Comparison of ENCODE assay signal across 23 cellular contexts in the genomic region with DNA sequence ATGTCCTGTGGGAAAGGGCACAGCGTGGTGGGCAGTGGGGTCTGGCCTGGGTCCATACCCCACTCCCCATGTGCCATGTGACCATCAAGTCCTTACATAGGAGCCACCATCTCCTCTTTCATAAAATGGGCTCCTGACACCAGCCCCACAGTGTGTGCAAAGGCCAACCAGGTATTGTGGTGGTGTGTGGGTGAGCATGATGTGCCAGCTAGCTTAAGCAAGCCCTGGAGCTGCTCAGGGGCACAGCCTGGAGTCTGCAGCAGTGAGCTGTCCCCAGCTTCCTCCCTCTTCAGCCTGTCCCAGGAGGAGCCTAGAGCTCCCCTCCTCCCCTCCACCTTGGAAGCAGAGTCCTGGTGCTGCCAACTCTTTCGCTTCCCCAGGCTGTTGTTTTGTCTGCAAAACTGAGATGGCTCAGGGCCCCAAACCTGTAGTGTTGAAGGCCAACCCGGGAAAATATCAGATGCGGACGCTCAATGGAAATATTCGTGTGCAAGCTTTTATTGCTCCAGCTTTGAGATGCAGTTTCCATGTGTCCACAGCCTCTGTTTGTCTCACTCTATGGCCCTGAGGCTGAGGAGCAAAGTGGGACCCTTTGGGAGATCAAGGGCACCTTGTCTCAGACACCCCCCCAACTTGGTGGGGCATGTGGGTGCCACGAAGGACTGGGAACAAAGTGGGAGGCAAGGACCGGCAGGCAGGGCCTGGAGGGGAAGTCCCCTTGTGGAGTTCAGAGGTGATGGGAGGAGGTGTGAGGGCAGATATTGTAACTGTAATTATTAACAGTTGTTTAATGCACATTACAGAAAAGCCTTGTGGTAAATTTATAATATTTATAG.
"Had no signal": no experiment of that assay in that cellular context is flagged by ENCODE, and none has a peak within 500 bp of the region (broad histone marks: within the 10 kb centered on the region; RNA-seq: fewer than 3 reads in every experiment).

No MANE protein-coding gene starts in this region.

- H3K4me3 ChIP-seq: adrenal gland, gastroesophageal sphincter, lung, psoas muscle, right atrium auricular region, skin epidermis, testis, vagina had no signal

- H3K27ac ChIP-seq: adrenal gland, epithelial cell of prostate, gastroesophageal sphincter, psoas muscle, right atrium auricular region, skin epidermis, testis, vagina had no signal

- H3K27ac Mint-ChIP-seq: activated B cell treated with CpG ODN at 0.5 μM for 24 hours; activated CD4-positive, alpha-beta T cell treated with anti-CD3 and anti-CD28 coated beads for 36 hours; activated naive CD8-positive, alpha-beta T cell; activated T-helper 2 cell treated with anti-CD3 and anti-CD28 coated beads, Interferon-gamma antibody, Interleukin-2, Interleukin-4, amounts not matched to agents 10 μg/mL and 5 μg/mL and 100 μg/mL, durations not matched to agents 14 hours and 24 hours and 36 hours; naive thymus-derived CD4-positive, alpha-beta T cell; stimulated activated memory B cell treated with anti-CD40 and anti-IgM and Interleukin-4, amounts not matched to agents 10 μg/mL and 1 μg/mL and 100 μg/mL, for 72 hours; T-helper 17 cell had no signal

- H3K36me3 ChIP-seq: adrenal gland, right atrium auricular region, vagina had no signal

- H3K27me3 ChIP-seq: adrenal gland, gastroesophageal sphincter, right atrium auricular region, testis, vagina had no signal

- H3K9me3 ChIP-seq: adrenal gland, right atrium auricular region, testis, vagina had no signal

- DNase-seq: activated B cell treated with CpG ODN at 0.5 μM for 24 hours; activated CD4-positive, alpha-beta T cell treated with anti-CD3 and anti-CD28 coated beads, Interleukin-2, amount 50 U/mL, for 4 hours; activated CD8-positive, alpha-beta memory T cell treated with anti-CD3 and anti-CD28 coated beads for 24 hours; activated CD8-positive, alpha-beta memory T cell treated with anti-CD3 and anti-CD28 coated beads, Interleukin-2, amount 50 U/mL, for 48 hours; activated naive CD4-positive, alpha-beta T cell; activated T-cell treated with anti-CD3 and anti-CD28 coated beads, Interleukin-2, amount 50 U/mL, for 4 hours; adrenal gland; testis; trophoblast cell had no signal

- H3K4me3 Mint-ChIP-seq: activated B cell treated with CpG ODN at 0.5 μM for 24 hours; activated CD4-positive, alpha-beta T cell treated with anti-CD3 and anti-CD28 coated beads for 36 hours; activated naive CD8-positive, alpha-beta T cell; activated T-cell treated with anti-CD3 and anti-CD28 coated beads, Interleukin-2, amount 50 U/mL, for 4 hours; naive thymus-derived CD4-positive, alpha-beta T cell; neural crest cell; stimulated activated memory B cell treated with anti-CD40 and anti-IgM and Interleukin-4, amounts not matched to agents 10 μg/mL and 1 μg/mL and 100 μg/mL, for 72 hours; T-helper 17 cell had no signal

- H3K27me3 Mint-ChIP-seq: activated CD4-positive, alpha-beta T cell treated with anti-CD3 and anti-CD28 coated beads for 36 hours; activated naive CD8-positive, alpha-beta T cell had no signal

- H3K9me3 Mint-ChIP-seq: activated T-helper 2 cell treated with anti-CD3 and anti-CD28 coated beads, Interferon-gamma antibody, Interleukin-2, Interleukin-4, amounts not matched to agents 10 μg/mL and 5 μg/mL and 100 μg/mL, durations not matched to agents 14 hours and 24 hours and 36 hours; neural crest cell had no signal

- H3K4me1 Mint-ChIP-seq: activated B cell treated with CpG ODN at 0.5 μM for 24 hours; activated CD4-positive, alpha-beta T cell treated with anti-CD3 and anti-CD28 coated beads for 36 hours; naive thymus-derived CD4-positive, alpha-beta T cell; neural crest cell; stimulated activated memory B cell treated with anti-CD40 and anti-IgM and Interleukin-4, amounts not matched to agents 10 μg/mL and 1 μg/mL and 100 μg/mL, for 72 hours; T-helper 17 cell had no signal

- ATAC-seq: activated CD4-positive, alpha-beta T cell treated with anti-CD3 and anti-CD28 coated beads for 36 hours; activated T-cell treated with anti-CD3 and anti-CD28 coated beads, Interleukin-2, amount 50 U/mL, for 4 hours; gastroesophageal sphincter; naive thymus-derived CD4-positive, alpha-beta T cell; psoas muscle; T-helper 17 cell had no signal

- H3K4me1 ChIP-seq: adrenal gland, gastroesophageal sphincter, psoas muscle, right atrium auricular region, testis, vagina had no signal

- H3K36me3 Mint-ChIP-seq: activated naive CD8-positive, alpha-beta T cell had no signal
